ENCODE assay signal across 8 cellular contexts in genomic region chr1:206912445-206913095, GRCh38. TPM values are rescaled to one million over a fixed set of nuclear protein-coding genes. Genes with fewer than 3 reads are reported as not detected.
DNase-seq lines count a peak whose midpoint lies in the region; ATAC-seq and TF ChIP-seq lines count a peak whose summit lies in the region.

No MANE protein-coding gene starts in this region.

- H3K4me3 Mint-ChIP-seq in activated T-helper 1 cell treated with anti-CD3 and anti-CD28 coated beads, Interleukin-12 subunit alpha, Interleukin-12 subunit beta, Interleukin-2, Interleukin-4 antibody, amounts not matched to agents 30 ng/mL and 10 ng/mL and 1 ng/mL, durations not matched to agents 14 hours and 24 hours and 36 hours, result no peak overlapping the region

- H3K36me3 ChIP-seq in neural cell (ENCODE audit: insufficient read depth, low read length), result no peaks in the 10 kb centered on the region

- no peak overlapping the region for H3K27ac Mint-ChIP-seq in activated T-helper 1 cell treated with anti-CD3 and anti-CD28 coated beads, Interleukin-12 subunit alpha, Interleukin-12 subunit beta, Interleukin-2, Interleukin-4 antibody, amounts not matched to agents 30 ng/mL and 10 ng/mL and 1 ng/mL, durations not matched to agents 14 hours and 24 hours and 36 hours

- peak; percentile 76 for TF ChIP-seq CTCF in GM13977 (IDR thresholded peaks at IDR 0.05; ENCODE audit: extremely low read depth, insufficient read depth, missing control alignments)
- peak; percentile 80 for TF ChIP-seq CTCF in fibroblast of mammary gland (conservative IDR thresholded peaks at IDR 0.05; ENCODE audit: control insufficient read depth, insufficient read depth, low read depth, low read length)
- TF ChIP-seq CTCF in neural cell (IDR thresholded peaks at IDR 0.05; ENCODE audit: poor library complexity, severe bottlenecking), result peak; percentile 92

- H3K27ac ChIP-seq in neural cell (ENCODE audit: low read length), result no peak overlapping the region

- intact Hi-C loops in activated T-helper 1 cell treated with anti-CD3 and anti-CD28 coated beads, Interleukin-12 subunit alpha, Interleukin-12 subunit beta, Interleukin-2, Interleukin-4 antibody, amounts not matched to agents 30 ng/mL and 10 ng/mL and 1 ng/mL, durations not matched to agents 14 hours and 24 hours and 36 hours (cut with micrococcal nuclease), result loop anchor here (1.0 to 5.0 kb wide), 10 partner anchors 8 to 585 kb away; partner anchors contain the start of genes CR1 and IL20

- peaks cover 3% of the 10 kb centered on the region for H3K27me3 Mint-ChIP-seq in activated T-helper 1 cell treated with anti-CD3 and anti-CD28 coated beads, Interleukin-12 subunit alpha, Interleukin-12 subunit beta, Interleukin-2, Interleukin-4 antibody, amounts not matched to agents 30 ng/mL and 10 ng/mL and 1 ng/mL, durations not matched to agents 14 hours and 24 hours and 36 hours (ENCODE audit: insufficient read depth)

- no peak overlapping the region for H3K4me2 ChIP-seq in neural cell (ENCODE audit: low read length)

- H3K4me3 ChIP-seq in fibroblast of mammary gland (ENCODE audit: control insufficient read depth, low read depth, low read length) (no peak overlapping the region), neural cell (ENCODE audit: low read length) (peak overlapping the region; percentile 8)

- no peaks in the 10 kb centered on the region for H3K9me3 ChIP-seq in neural cell (ENCODE audit: low read length)

- H3K9ac ChIP-seq in neural cell (ENCODE audit: low read length), result no peak overlapping the region

- no peaks in the 10 kb centered on the region for H3K9me2 ChIP-seq in neural cell (ENCODE audit: insufficient read depth, low read length)

- peaks cover 68% of the 10 kb centered on the region for H3K4me1 Mint-ChIP-seq in activated T-helper 1 cell treated with anti-CD3 and anti-CD28 coated beads, Interleukin-12 subunit alpha, Interleukin-12 subunit beta, Interleukin-2, Interleukin-4 antibody, amounts not matched to agents 30 ng/mL and 10 ng/mL and 1 ng/mL, durations not matched to agents 14 hours and 24 hours and 36 hours (ENCODE audit: low read depth)

- no peak for TF ChIP-seq EP300 in neural cell (conservative IDR thresholded peaks at IDR 0.05; ENCODE audit: poor library complexity, severe bottlenecking)

- H3K79me2 ChIP-seq in neural cell (replicated peaks; ENCODE audit: insufficient read depth, low read length), result no peaks in the 10 kb centered on the region

- H4K20me1 ChIP-seq in neural cell (ENCODE audit: insufficient read depth), result no peaks in the 10 kb centered on the region

- no peak for ATAC-seq in GM21515 (IDR thresholded peaks at IDR 0.05; ENCODE audit: unreplicated experiment)

- in situ Hi-C loops in ACHN (cut with HindIII; ENCODE audit: low pct_ligation_motif_present, low pct_unique_long_range_greater_than_20kb, low sequenced_read_pairs), result no loop called here
- in situ Hi-C loops in GM13977 (cut with MboI; ENCODE audit: low pct_unique_long_range_greater_than_20kb, low sequenced_read_pairs, unreplicated experiment), result loop anchor here (5.0 kb wide), 2 partner anchors 105 to 175 kb away; no protein-coding TSS in a partner anchor

- peaks cover 35% of the 10 kb centered on the region for H3K27me3 ChIP-seq in neural cell (ENCODE audit: insufficient read depth, low read depth, low read length)

- H3F3A ChIP-seq in neural cell (ENCODE audit: insufficient read depth, low read length, poor library complexity, severe bottlenecking), result no peaks in the 10 kb centered on the region

- H2AFZ ChIP-seq in neural cell (ENCODE audit: low read depth, low read length), result no peak overlapping the region

- H3K36me3 Mint-ChIP-seq in activated T-helper 1 cell treated with anti-CD3 and anti-CD28 coated beads, Interleukin-12 subunit alpha, Interleukin-12 subunit beta, Interleukin-2, Interleukin-4 antibody, amounts not matched to agents 30 ng/mL and 10 ng/mL and 1 ng/mL, durations not matched to agents 14 hours and 24 hours and 36 hours (ENCODE audit: low read depth), result peaks cover 62% of the 10 kb centered on the region

- peak; percentile 89 for TF ChIP-seq RAD21 in neural cell (conservative IDR thresholded peaks at IDR 0.05)

- peak; percentile 82 for DNase-seq in ACHN
- peak; percentile 80 for DNase-seq in GM13977 (ENCODE audit: low spot score)
- DNase-seq in LoVo (ENCODE audit: low spot score), result peak; percentile 75
- peak; percentile 18 for DNase-seq in OCI-M2 (lab: John Stamatoyannopoulos, UW; ENCODE audit: unreplicated experiment)
- peak; percentile 49 for DNase-seq in activated T-helper 1 cell treated with anti-CD3 and anti-CD28 coated beads, Interleukin-12 subunit alpha, Interleukin-12 subunit beta, Interleukin-2, Interleukin-4 antibody, amounts not matched to agents 30 ng/mL and 10 ng/mL and 1 ng/mL, durations not matched to agents 14 hours and 24 hours and 36 hours (ENCODE audit: low spot score)
- peak; percentile 79 for DNase-seq in fibroblast of mammary gland (ENCODE audit: low read depth)

- H3K9me3 Mint-ChIP-seq in activated T-helper 1 cell treated with anti-CD3 and anti-CD28 coated beads, Interleukin-12 subunit alpha, Interleukin-12 subunit beta, Interleukin-2, Interleukin-4 antibody, amounts not matched to agents 30 ng/mL and 10 ng/mL and 1 ng/mL, durations not matched to agents 14 hours and 24 hours and 36 hours, result no peaks in the 10 kb centered on the region

TF ChIP-seq in neural cell, 6 proteins besides CTCF, POLR2A, EP300 and RAD21:
- TF ChIP-seq SMC3 (conservative IDR thresholded peaks at IDR 0.05; ENCODE audit: poor library complexity) (peak; percentile 95), MXI1 (conservative IDR thresholded peaks at IDR 0.05; ENCODE audit: poor library complexity, severe bottlenecking) (peak; percentile 40), EZH2 (IDR thresholded peaks at IDR 0.05; ENCODE audit: borderline replicate concordance, insufficient read depth, low read length, poor library complexity, severe bottlenecking) (no peak), POLR2AphosphoS5 (IDR thresholded peaks at IDR 0.05) (peak; percentile 3), TAF1 (IDR thresholded peaks at IDR 0.05; ENCODE audit: low read depth) (no peak), REST (IDR thresholded peaks at IDR 0.05; ENCODE audit: borderline replicate concordance) (no peak)

RNA-seq across cellular contexts. Expression of gene FCMR, which starts 9.2 kb away (rescaled TPM):
- 24.5 and 27.9 TPM in 2 replicates for total RNA-seq in activated T-helper 1 cell treated with anti-CD3 and anti-CD28 coated beads, Interleukin-12 subunit alpha, Interleukin-12 subunit beta, Interleukin-2, Interleukin-4 antibody, amounts not matched to agents 30 ng/mL and 10 ng/mL and 1 ng/mL, durations not matched to agents 14 hours and 24 hours and 36 hours
- not detected in 2 replicates for polyA plus RNA-seq in neural cell
- polyA minus RNA-seq in neural cell, result not detected in 2 replicates

RNA-seq across cellular contexts. Expression of gene IL24, which starts 15.3 kb away (rescaled TPM):
- 4.4 and 6.8 TPM in 2 replicates for total RNA-seq in activated T-helper 1 cell treated with anti-CD3 and anti-CD28 coated beads, Interleukin-12 subunit alpha, Interleukin-12 subunit beta, Interleukin-2, Interleukin-4 antibody, amounts not matched to agents 30 ng/mL and 10 ng/mL and 1 ng/mL, durations not matched to agents 14 hours and 24 hours and 36 hours
- not detected in 2 replicates for polyA plus RNA-seq in neural cell
- polyA minus RNA-seq in neural cell, result not detected in 2 replicates

RNA-seq across cellular contexts. Expression of gene PIGR, which starts 33.7 kb away (rescaled TPM):
- total RNA-seq in activated T-helper 1 cell treated with anti-CD3 and anti-CD28 coated beads, Interleukin-12 subunit alpha, Interleukin-12 subunit beta, Interleukin-2, Interleukin-4 antibody, amounts not matched to agents 30 ng/mL and 10 ng/mL and 1 ng/mL, durations not matched to agents 14 hours and 24 hours and 36 hours, result 0.07 TPM in 1 of 2 replicates, not detected in the other
- polyA plus RNA-seq in neural cell, result not detected in 2 replicates
- not detected in 2 replicates for polyA minus RNA-seq in neural cell

RNA-seq across cellular contexts. Expression of gene IL20, which starts 47.1 kb away (rescaled TPM):
- total RNA-seq in activated T-helper 1 cell treated with anti-CD3 and anti-CD28 coated beads, Interleukin-12 subunit alpha, Interleukin-12 subunit beta, Interleukin-2, Interleukin-4 antibody, amounts not matched to agents 30 ng/mL and 10 ng/mL and 1 ng/mL, durations not matched to agents 14 hours and 24 hours and 36 hours, result not detected in 2 replicates
- polyA plus RNA-seq in neural cell, result not detected in 2 replicates
- polyA minus RNA-seq in neural cell, result not detected in 2 replicates

RNA-seq across cellular contexts. Expression of gene FCAMR, which starts 57.7 kb away (rescaled TPM):
- total RNA-seq in activated T-helper 1 cell treated with anti-CD3 and anti-CD28 coated beads, Interleukin-12 subunit alpha, Interleukin-12 subunit beta, Interleukin-2, Interleukin-4 antibody, amounts not matched to agents 30 ng/mL and 10 ng/mL and 1 ng/mL, durations not matched to agents 14 hours and 24 hours and 36 hours, result not detected in 2 replicates
- polyA plus RNA-seq in neural cell, result not detected in 2 replicates
- not detected in 2 replicates for polyA minus RNA-seq in neural cell

Comparison
In these comparisons a context has a peak if more than half of its experiments do, and no peak if none do; other contexts are left out.
1. DNase-seq: peak in every context shown above with its lines; median percentile 82 in ACHN; 80 in GM13977; 79 in fibroblast of mammary gland; 75 in LoVo; 49 in activated T-helper 1 cell treated with anti-CD3 and anti-CD28 coated beads, Interleukin-12 subunit alpha, Interleukin-12 subunit beta, Interleukin-2, Interleukin-4 antibody, amounts not matched to agents 30 ng/mL and 10 ng/mL and 1 ng/mL, durations not matched to agents 14 hours and 24 hours and 36 hours; 18 in OCI-M2.